ENCODE assay signal across 8 cellular contexts in genomic region chr11:109945626-109946321, GRCh38.
DNase-seq lines count a peak whose midpoint lies in the region; ATAC-seq, FAIRE-seq and TF ChIP-seq lines count a peak whose summit lies in the region.

No MANE protein-coding gene starts in this region.

- FAIRE-seq in RCC 7860 (lab: Jason Lieb, UNC), result no peak

- H4K20me1 ChIP-seq in BLaER1 treated with 17β-estradiol and CSF1 and Interleukin-3, amounts not matched to agents 10 nM and 100 nM, result no peaks in the 10 kb centered on the region

- intact Hi-C loops in left ventricle myocardium inferior (cut with micrococcal nuclease), result no loop called here

- peaks cover 0 to 6% (median 0%) of the 10 kb centered on the region in 11 experiments; a peak in 1 of 22 replicates for H3K36me3 ChIP-seq in BLaER1 treated with 17β-estradiol and CSF1 and Interleukin-3, amounts not matched to agents 10 nM and 100 nM
- H3K36me3 ChIP-seq in left ventricle myocardium inferior, result no peaks in the 10 kb centered on the region

- peak overlapping the region in 4 of 11 experiments; percentile 4 to 76 (median 34); a peak in 5 of 22 replicates for H3K27ac ChIP-seq in BLaER1 treated with 17β-estradiol and CSF1 and Interleukin-3, amounts not matched to agents 10 nM and 100 nM
- H3K27ac ChIP-seq in left ventricle myocardium inferior (replicated peaks), result no peak overlapping the region

- H3K9ac ChIP-seq in BLaER1 treated with 17β-estradiol and CSF1 and Interleukin-3, amounts not matched to agents 10 nM and 100 nM, result peak overlapping the region in 2 of 11 experiments; percentile 22 to 69; a peak in 3 of 22 replicates

- no peak for TF ChIP-seq CTCF in left ventricle myocardium inferior (IDR thresholded peaks at IDR 0.05; ENCODE audit: borderline replicate concordance)

- peaks cover 21 to 25% (median 24%) of the 10 kb centered on the region in 11 experiments for H3K9me3 ChIP-seq in BLaER1 treated with 17β-estradiol and CSF1 and Interleukin-3, amounts not matched to agents 10 nM and 100 nM (replicated peaks in 1 of 11)
- H3K9me3 ChIP-seq in left ventricle myocardium inferior (replicated peaks), result no peaks in the 10 kb centered on the region

- H3K27me3 ChIP-seq in BLaER1 treated with 17β-estradiol and CSF1 and Interleukin-3, amounts not matched to agents 10 nM and 100 nM, result no peaks in the 10 kb centered on the region
- no peaks in the 10 kb centered on the region for H3K27me3 ChIP-seq in left ventricle myocardium inferior (ENCODE audit: low read depth)

- peaks cover 4 to 33% (median 15%) of the 10 kb centered on the region in 10 experiments; a peak in 17 of 20 replicates for H3K4me1 ChIP-seq in BLaER1 treated with 17β-estradiol and CSF1 and Interleukin-3, amounts not matched to agents 10 nM and 100 nM
- peaks cover 3% of the 10 kb centered on the region for H3K4me1 ChIP-seq in left ventricle myocardium inferior

- H3K4me3 ChIP-seq in BLaER1 treated with 17β-estradiol and CSF1 and Interleukin-3, amounts not matched to agents 10 nM and 100 nM, result no peak overlapping the region
- peak overlapping the region; percentile 53 for H3K4me3 ChIP-seq in left ventricle myocardium inferior

- ATAC-seq in GM19463 (IDR thresholded peaks at IDR 0.05; ENCODE audit: unreplicated experiment), result peak; percentile 59
- ATAC-seq in HG03442 (IDR thresholded peaks at IDR 0.05; ENCODE audit: unreplicated experiment), result peak; percentile 69

- H3K4me2 ChIP-seq in BLaER1 treated with 17β-estradiol and CSF1 and Interleukin-3, amounts not matched to agents 10 nM and 100 nM, result peak overlapping the region in 6 of 11 experiments; percentile 16 to 63 (median 40); a peak in 9 of 22 replicates

- no peak for DNase-seq in left ventricle myocardium inferior
- DNase-seq in NCI-H226, result no peak
- no peak for DNase-seq in cortex of kidney (lab: John Stamatoyannopoulos, UW)
- no peak for DNase-seq in NCI-H82 (lab: John Stamatoyannopoulos, UW)
- DNase-seq in RCC 7860 (ENCODE audit: low spot score), result no peak
